Comparison of ENCODE assay signal across 8 cellular contexts in genomic region chr11:16809901-16810668, GRCh38.
DNase-seq lines count a peak whose midpoint lies in the region; ATAC-seq and TF ChIP-seq lines count a peak whose summit lies in the region.

No MANE protein-coding gene starts in this region.

- H3K27ac ChIP-seq in body of pancreas (peak overlapping the region in 1 of 4 donors; percentile 29), right cardiac atrium (ENCODE audit: low read length) (peak overlapping the region; percentile 70), substantia nigra (ENCODE audit: low read depth, low read length, poor library complexity, severe bottlenecking) (no peak overlapping the region), Karpas-422 (ENCODE audit: low read length) (no peak overlapping the region)

- H3K36me3 ChIP-seq in body of pancreas (replicated peaks in 1 of 2; ENCODE audit: insufficient read depth in 1 of 2, low read depth in 2 of 2) (no peaks in the 10 kb centered on the region), Karpas-422 (ENCODE audit: insufficient read depth, low read length) (no peaks in the 10 kb centered on the region)

- no peak overlapping the region for H3K9ac ChIP-seq in Karpas-422 (ENCODE audit: low read length)

- ATAC-seq in body of pancreas, result peak; percentile 38
- peak; percentile 69 to 71 for ATAC-seq in right cardiac atrium
- ATAC-seq in activated naive CD4-positive, alpha-beta T cell treated with anti-CD3 and anti-CD28 coated beads, Interleukin-2, amount 50 U/mL, for 72 hours, result no peak

- 68 to 80% methylated on average over 9 to 11 of the region's 11 CpGs for WGBS in body of pancreas, 2 donors
- 46% methylated on average over 11 of the region's 11 CpGs for WGBS in right cardiac atrium

- TF ChIP-seq CTCF in body of pancreas (IDR thresholded peaks at IDR 0.05), result no peak

- no peak overlapping the region for H3K27ac Mint-ChIP-seq in activated naive CD4-positive, alpha-beta T cell treated with anti-CD3 and anti-CD28 coated beads, Interleukin-2, amount 50 U/mL, for 72 hours

- H3K9me3 Mint-ChIP-seq in activated naive CD4-positive, alpha-beta T cell treated with anti-CD3 and anti-CD28 coated beads, Interleukin-2, amount 50 U/mL, for 72 hours, result no peaks in the 10 kb centered on the region

- H3K9me2 ChIP-seq in Karpas-422 (replicated peaks; ENCODE audit: insufficient read depth, low read length), result no peaks in the 10 kb centered on the region

- no peak for TF ChIP-seq POLR2A in body of pancreas (IDR thresholded peaks at IDR 0.05)

- DNase-seq in MV-4-11 (lab: John Stamatoyannopoulos, UW) (peak; percentile 29), body of pancreas (peak; percentile 25 to 70 (median 54)), right cardiac atrium (peak; percentile 71 to 84 (median 83)), substantia nigra (lab: John Stamatoyannopoulos, UW) (peak in 44 of 49 donors; percentile 21 to 90 (median 68)), epidermal melanocyte (ENCODE audit: insufficient read length, low spot score) (no peak), Karpas-422 (no peak), SHP77 (lab: John Stamatoyannopoulos, UW) (no peak)
- no peak for DNase-seq in activated naive CD4-positive, alpha-beta T cell treated with anti-CD3 and anti-CD28 coated beads, Interleukin-2, amount 50 U/mL, for 72 hours (ENCODE audit: low spot score in 2 of 2)

- no peaks in the 10 kb centered on the region for H3K9me3 ChIP-seq in body of pancreas
- no peaks in the 10 kb centered on the region for H3K9me3 ChIP-seq in right cardiac atrium (ENCODE audit: control insufficient read depth, low read length)
- H3K9me3 ChIP-seq in Karpas-422 (ENCODE audit: low read length), result no peaks in the 10 kb centered on the region

- no peaks in the 10 kb centered on the region for H3K79me2 ChIP-seq in Karpas-422 (ENCODE audit: low read length)

- intact Hi-C loops in body of pancreas (cut with DNase I), result loop anchor here (10.0 kb wide), 1 partner anchor 255 kb away; no protein-coding TSS in a partner anchor
- intact Hi-C loops in right cardiac atrium (cut with DNase I), result no loop called here

- no peaks in the 10 kb centered on the region for H3K4me1 ChIP-seq in body of pancreas
- H3K4me1 ChIP-seq in right cardiac atrium (ENCODE audit: control insufficient read depth, insufficient read depth, low read length), result peaks cover 25% of the 10 kb centered on the region
- H3K4me1 ChIP-seq in Karpas-422 (ENCODE audit: low read length), result no peaks in the 10 kb centered on the region

- H2AFZ ChIP-seq in Karpas-422 (ENCODE audit: low read length), result no peak overlapping the region

- H4K20me1 ChIP-seq in Karpas-422 (ENCODE audit: insufficient read depth, low read depth, low read length), result no peaks in the 10 kb centered on the region

- H3K4me3 ChIP-seq in body of pancreas (no peak overlapping the region), right cardiac atrium (ENCODE audit: low read length) (no peak overlapping the region), Karpas-422 (ENCODE audit: low read length) (no peak overlapping the region)

- H3K36me3 Mint-ChIP-seq in activated naive CD4-positive, alpha-beta T cell treated with anti-CD3 and anti-CD28 coated beads, Interleukin-2, amount 50 U/mL, for 72 hours, result no peaks in the 10 kb centered on the region

- H3K4me2 ChIP-seq in Karpas-422 (ENCODE audit: low read depth, low read length, poor library complexity, severe bottlenecking), result no peak overlapping the region

- H3K27me3 ChIP-seq in body of pancreas (no peaks in the 10 kb centered on the region), right cardiac atrium (ENCODE audit: control insufficient read depth, insufficient read depth) (no peaks in the 10 kb centered on the region), Karpas-422 (ENCODE audit: low read length) (no peaks in the 10 kb centered on the region)

Comparison
In these comparisons a context has a peak if more than half of its experiments do, and no peak if none do; other contexts are left out.
1. DNase-seq: peak in MV-4-11 (single experiment), body of pancreas (4 of 4), right cardiac atrium (3 of 3) and substantia nigra (44 of 49); none in activated naive CD4-positive, alpha-beta T cell treated with anti-CD3 and anti-CD28 coated beads, Interleukin-2, amount 50 U/mL, for 72 hours (0 of 2), epidermal melanocyte (single experiment), Karpas-422 (single experiment) and SHP77 (0 of 2).
2. ATAC-seq: peak in body of pancreas (single experiment) and right cardiac atrium (2 of 2); none in activated naive CD4-positive, alpha-beta T cell treated with anti-CD3 and anti-CD28 coated beads, Interleukin-2, amount 50 U/mL, for 72 hours (0 of 2).